ENCODE assay signal across 1 cellular context in the genomic region with DNA sequence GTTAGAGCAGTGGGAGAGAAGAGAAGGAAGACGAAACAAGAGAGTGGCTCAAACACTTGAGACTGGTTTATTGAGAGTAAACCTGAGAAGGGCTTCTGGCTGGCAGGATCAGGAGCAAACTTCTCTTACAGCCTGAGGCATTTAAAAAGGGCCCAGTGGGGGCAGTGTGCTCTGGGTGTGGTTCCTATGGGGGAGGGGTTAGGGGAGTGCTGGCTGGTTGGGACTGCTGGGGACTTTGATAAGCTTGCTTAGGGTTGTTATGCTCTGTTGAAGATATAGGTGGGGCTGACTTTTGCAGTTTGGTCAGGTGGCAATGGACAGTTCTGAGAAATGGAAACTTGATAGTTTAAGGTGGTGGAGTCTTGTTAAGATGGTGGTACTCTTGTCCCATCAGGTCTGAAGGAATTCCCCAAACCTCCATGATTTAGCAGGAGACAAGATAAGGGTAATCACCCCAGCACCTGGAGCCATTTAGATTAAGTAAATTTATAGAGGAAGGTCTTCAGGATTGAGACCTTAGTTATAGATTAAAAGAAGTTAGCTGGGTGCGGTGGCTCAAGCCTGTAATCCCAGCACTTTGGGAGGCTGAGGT.
TF ChIP-seq lines count a peak whose summit lies in the region.

No MANE protein-coding gene starts in this region.

TF ChIP-seq in K562, 482 proteins besides CTCF, POLR2A, EP300 and RAD21 (continued from another document and continues in another):
- TF ChIP-seq, protein P1, sequence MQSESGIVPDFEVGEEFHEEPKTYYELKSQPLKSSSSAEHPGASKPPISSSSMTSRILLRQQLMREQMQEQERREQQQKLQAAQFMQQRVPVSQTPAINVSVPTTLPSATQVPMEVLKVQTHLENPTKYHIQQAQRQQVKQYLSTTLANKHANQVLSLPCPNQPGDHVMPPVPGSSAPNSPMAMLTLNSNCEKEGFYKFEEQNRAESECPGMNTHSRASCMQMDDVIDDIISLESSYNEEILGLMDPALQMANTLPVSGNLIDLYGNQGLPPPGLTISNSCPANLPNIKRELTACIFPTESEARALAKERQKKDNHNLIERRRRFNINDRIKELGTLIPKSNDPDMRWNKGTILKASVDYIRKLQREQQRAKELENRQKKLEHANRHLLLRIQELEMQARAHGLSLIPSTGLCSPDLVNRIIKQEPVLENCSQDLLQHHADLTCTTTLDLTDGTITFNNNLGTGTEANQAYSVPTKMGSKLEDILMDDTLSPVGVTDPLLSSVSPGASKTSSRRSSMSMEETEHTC (IDR thresholded peaks at IDR 0.05) = no peak
- no peak for TF ChIP-seq ZFP36 (IDR thresholded peaks at IDR 0.05; ENCODE audit: low read depth, low read length, partially characterized antibody)
- no peak for TF ChIP-seq ZNF274 (IDR thresholded peaks at IDR 0.05; ENCODE audit: borderline replicate concordance, low read depth, low read length)
- TF ChIP-seq, protein P2, sequence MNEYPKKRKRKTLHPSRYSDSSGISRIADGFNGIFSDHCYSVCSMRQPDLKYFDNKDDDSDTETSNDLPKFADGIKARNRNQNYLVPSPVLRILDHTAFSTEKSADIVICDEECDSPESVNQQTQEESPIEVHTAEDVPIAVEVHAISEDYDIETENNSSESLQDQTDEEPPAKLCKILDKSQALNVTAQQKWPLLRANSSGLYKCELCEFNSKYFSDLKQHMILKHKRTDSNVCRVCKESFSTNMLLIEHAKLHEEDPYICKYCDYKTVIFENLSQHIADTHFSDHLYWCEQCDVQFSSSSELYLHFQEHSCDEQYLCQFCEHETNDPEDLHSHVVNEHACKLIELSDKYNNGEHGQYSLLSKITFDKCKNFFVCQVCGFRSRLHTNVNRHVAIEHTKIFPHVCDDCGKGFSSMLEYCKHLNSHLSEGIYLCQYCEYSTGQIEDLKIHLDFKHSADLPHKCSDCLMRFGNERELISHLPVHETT (CRISPR knock-in tag; conservative IDR thresholded peaks at IDR 0.05 in 1 of 2, IDR thresholded peaks at IDR 0.05 in 1 of 2) = no peak
- peak; percentile 77 for TF ChIP-seq TEAD4 (IDR thresholded peaks at IDR 0.05; ENCODE audit: low read length)
- TF ChIP-seq TEAD4 (CRISPR knock-in tag; IDR thresholded peaks at IDR 0.05; ENCODE audit: borderline replicate concordance) = no peak
- TF ChIP-seq HSF4 (CRISPR knock-in tag; IDR thresholded peaks at IDR 0.05; ENCODE audit: borderline replicate concordance) = peak; percentile 88
- TF ChIP-seq PTBP1 (IDR thresholded peaks at IDR 0.05; ENCODE audit: low read depth, low read length) = no peak
- TF ChIP-seq POLR2AphosphoS5 (IDR thresholded peaks at IDR 0.05; ENCODE audit: control insufficient read depth, insufficient read depth, low read depth, low read length) = peak; percentile 79
- no peak for TF ChIP-seq GTF2A2 (tag; IDR thresholded peaks at IDR 0.05)
- TF ChIP-seq TAL1 (IDR thresholded peaks at IDR 0.05) = peak; percentile 86
- no peak for TF ChIP-seq XRCC5 (IDR thresholded peaks at IDR 0.05; ENCODE audit: low read depth, low read length)
- TF ChIP-seq, protein P3, sequence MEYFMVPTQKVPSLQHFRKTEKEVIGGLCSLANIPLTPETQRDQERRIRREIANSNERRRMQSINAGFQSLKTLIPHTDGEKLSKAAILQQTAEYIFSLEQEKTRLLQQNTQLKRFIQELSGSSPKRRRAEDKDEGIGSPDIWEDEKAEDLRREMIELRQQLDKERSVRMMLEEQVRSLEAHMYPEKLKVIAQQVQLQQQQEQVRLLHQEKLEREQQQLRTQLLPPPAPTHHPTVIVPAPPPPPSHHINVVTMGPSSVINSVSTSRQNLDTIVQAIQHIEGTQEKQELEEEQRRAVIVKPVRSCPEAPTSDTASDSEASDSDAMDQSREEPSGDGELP (CRISPR knock-in tag; IDR thresholded peaks at IDR 0.05; ENCODE audit: borderline replicate concordance) = peak; percentile 21; the same call in 1 of the 2 replicates
- TF ChIP-seq SMC3 (conservative IDR thresholded peaks at IDR 0.05; ENCODE audit: insufficient read depth, low read depth, low read length) = peak; percentile 12; the same call in 1 of the 2 replicates
- TF ChIP-seq, protein P4, sequence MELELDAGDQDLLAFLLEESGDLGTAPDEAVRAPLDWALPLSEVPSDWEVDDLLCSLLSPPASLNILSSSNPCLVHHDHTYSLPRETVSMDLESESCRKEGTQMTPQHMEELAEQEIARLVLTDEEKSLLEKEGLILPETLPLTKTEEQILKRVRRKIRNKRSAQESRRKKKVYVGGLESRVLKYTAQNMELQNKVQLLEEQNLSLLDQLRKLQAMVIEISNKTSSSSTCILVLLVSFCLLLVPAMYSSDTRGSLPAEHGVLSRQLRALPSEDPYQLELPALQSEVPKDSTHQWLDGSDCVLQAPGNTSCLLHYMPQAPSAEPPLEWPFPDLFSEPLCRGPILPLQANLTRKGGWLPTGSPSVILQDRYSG (tag; conservative IDR thresholded peaks at IDR 0.05; ENCODE audit: low read depth) = no peak
- peak; percentile 46; the same call in 1 of the 2 replicates for TF ChIP-seq KLF1 (tag; IDR thresholded peaks at IDR 0.05)
- no peak for TF ChIP-seq NR2C1 (IDR thresholded peaks at IDR 0.05)
- TF ChIP-seq NR2C1 (tag; IDR thresholded peaks at IDR 0.05) = peak; percentile 23; the same call in 1 of the 2 replicates
- peak; percentile 80 for TF ChIP-seq CXXC5 (CRISPR knock-in tag; IDR thresholded peaks at IDR 0.05)
- TF ChIP-seq ZNF780A (CRISPR knock-in tag; IDR thresholded peaks at IDR 0.05) = no peak
- no peak for TF ChIP-seq ZNF551 (CRISPR knock-in tag; IDR thresholded peaks at IDR 0.05)
- no peak for TF ChIP-seq TCF7 (IDR thresholded peaks at IDR 0.05; ENCODE audit: borderline replicate concordance)
- no peak for TF ChIP-seq TOE1 (IDR thresholded peaks at IDR 0.05; ENCODE audit: borderline replicate concordance)
- TF ChIP-seq TOE1 (CRISPR knock-in tag; IDR thresholded peaks at IDR 0.05; ENCODE audit: borderline replicate concordance, low read depth) = no peak
- TF ChIP-seq, protein P5, sequence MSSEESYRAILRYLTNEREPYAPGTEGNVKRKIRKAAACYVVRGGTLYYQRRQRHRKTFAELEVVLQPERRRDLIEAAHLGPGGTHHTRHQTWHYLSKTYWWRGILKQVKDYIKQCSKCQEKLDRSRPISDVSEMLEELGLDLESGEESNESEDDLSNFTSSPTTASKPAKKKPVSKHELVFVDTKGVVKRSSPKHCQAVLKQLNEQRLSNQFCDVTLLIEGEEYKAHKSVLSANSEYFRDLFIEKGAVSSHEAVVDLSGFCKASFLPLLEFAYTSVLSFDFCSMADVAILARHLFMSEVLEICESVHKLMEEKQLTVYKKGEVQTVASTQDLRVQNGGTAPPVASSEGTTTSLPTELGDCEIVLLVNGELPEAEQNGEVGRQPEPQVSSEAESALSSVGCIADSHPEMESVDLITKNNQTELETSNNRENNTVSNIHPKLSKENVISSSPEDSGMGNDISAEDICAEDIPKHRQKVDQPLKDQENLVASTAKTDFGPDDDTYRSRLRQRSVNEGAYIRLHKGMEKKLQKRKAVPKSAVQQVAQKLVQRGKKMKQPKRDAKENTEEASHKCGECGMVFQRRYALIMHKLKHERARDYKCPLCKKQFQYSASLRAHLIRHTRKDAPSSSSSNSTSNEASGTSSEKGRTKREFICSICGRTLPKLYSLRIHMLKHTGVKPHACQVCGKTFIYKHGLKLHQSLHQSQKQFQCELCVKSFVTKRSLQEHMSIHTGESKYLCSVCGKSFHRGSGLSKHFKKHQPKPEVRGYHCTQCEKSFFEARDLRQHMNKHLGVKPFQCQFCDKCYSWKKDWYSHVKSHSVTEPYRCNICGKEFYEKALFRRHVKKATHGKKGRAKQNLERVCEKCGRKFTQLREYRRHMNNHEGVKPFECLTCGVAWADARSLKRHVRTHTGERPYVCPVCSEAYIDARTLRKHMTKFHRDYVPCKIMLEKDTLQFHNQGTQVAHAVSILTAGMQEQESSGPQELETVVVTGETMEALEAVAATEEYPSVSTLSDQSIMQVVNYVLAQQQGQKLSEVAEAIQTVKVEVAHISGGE (CRISPR knock-in tag; IDR thresholded peaks at IDR 0.05) = no peak
- TF ChIP-seq ZNF311 (CRISPR knock-in tag; IDR thresholded peaks at IDR 0.05) = peak; percentile 76
- TF ChIP-seq JUND (IDR thresholded peaks at IDR 0.05; ENCODE audit: borderline replicate concordance, low read depth, low read length) = 0 out of 2 replicates have a peak, but pooled peaks have one; percentile 21
- no peak for TF ChIP-seq JUND (tag; IDR thresholded peaks at IDR 0.05; ENCODE audit: borderline replicate concordance, low read depth, low read length)
- TF ChIP-seq ELF1 (tag; IDR thresholded peaks at IDR 0.05) = no peak
- TF ChIP-seq FOXM1 (IDR thresholded peaks at IDR 0.05; ENCODE audit: low read depth) = peak; percentile 66
- TF ChIP-seq FOXM1 (CRISPR knock-in tag; IDR thresholded peaks at IDR 0.05; ENCODE audit: low read depth) = no peak
- TF ChIP-seq CBX1 (IDR thresholded peaks at IDR 0.05; ENCODE audit: low read depth) = 0 out of 2 replicates have a peak, but pooled peaks have one; percentile 23
- no peak for TF ChIP-seq NUFIP1 (IDR thresholded peaks at IDR 0.05; ENCODE audit: partially characterized antibody)
- TF ChIP-seq SMARCA4 (IDR thresholded peaks at IDR 0.05) = no peak; the same call in 1 of the 2 replicates
- TF ChIP-seq, protein P6, sequence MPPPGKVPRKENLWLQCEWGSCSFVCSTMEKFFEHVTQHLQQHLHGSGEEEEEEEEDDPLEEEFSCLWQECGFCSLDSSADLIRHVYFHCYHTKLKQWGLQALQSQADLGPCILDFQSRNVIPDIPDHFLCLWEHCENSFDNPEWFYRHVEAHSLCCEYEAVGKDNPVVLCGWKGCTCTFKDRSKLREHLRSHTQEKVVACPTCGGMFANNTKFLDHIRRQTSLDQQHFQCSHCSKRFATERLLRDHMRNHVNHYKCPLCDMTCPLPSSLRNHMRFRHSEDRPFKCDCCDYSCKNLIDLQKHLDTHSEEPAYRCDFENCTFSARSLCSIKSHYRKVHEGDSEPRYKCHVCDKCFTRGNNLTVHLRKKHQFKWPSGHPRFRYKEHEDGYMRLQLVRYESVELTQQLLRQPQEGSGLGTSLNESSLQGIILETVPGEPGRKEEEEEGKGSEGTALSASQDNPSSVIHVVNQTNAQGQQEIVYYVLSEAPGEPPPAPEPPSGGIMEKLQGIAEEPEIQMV (tag; conservative IDR thresholded peaks at IDR 0.05; ENCODE audit: low read depth) = peak; percentile 41; the same call in 1 of the 2 replicates
- TF ChIP-seq, protein P7, sequence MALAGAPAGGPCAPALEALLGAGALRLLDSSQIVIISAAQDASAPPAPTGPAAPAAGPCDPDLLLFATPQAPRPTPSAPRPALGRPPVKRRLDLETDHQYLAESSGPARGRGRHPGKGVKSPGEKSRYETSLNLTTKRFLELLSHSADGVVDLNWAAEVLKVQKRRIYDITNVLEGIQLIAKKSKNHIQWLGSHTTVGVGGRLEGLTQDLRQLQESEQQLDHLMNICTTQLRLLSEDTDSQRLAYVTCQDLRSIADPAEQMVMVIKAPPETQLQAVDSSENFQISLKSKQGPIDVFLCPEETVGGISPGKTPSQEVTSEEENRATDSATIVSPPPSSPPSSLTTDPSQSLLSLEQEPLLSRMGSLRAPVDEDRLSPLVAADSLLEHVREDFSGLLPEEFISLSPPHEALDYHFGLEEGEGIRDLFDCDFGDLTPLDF (CRISPR knock-in tag; IDR thresholded peaks at IDR 0.05) = no peak
- TF ChIP-seq CBFA2T2 (conservative IDR thresholded peaks at IDR 0.05) = peak; percentile 94
- TF ChIP-seq STAT5A (IDR thresholded peaks at IDR 0.05; ENCODE audit: borderline replicate concordance, low read length) = peak; percentile 86
- TF ChIP-seq ZBTB1 (CRISPR knock-in tag; IDR thresholded peaks at IDR 0.05; ENCODE audit: borderline replicate concordance, low read depth) = no peak
- no peak for TF ChIP-seq ZNF41 (CRISPR knock-in tag; conservative IDR thresholded peaks at IDR 0.05)
- TF ChIP-seq, protein P8, sequence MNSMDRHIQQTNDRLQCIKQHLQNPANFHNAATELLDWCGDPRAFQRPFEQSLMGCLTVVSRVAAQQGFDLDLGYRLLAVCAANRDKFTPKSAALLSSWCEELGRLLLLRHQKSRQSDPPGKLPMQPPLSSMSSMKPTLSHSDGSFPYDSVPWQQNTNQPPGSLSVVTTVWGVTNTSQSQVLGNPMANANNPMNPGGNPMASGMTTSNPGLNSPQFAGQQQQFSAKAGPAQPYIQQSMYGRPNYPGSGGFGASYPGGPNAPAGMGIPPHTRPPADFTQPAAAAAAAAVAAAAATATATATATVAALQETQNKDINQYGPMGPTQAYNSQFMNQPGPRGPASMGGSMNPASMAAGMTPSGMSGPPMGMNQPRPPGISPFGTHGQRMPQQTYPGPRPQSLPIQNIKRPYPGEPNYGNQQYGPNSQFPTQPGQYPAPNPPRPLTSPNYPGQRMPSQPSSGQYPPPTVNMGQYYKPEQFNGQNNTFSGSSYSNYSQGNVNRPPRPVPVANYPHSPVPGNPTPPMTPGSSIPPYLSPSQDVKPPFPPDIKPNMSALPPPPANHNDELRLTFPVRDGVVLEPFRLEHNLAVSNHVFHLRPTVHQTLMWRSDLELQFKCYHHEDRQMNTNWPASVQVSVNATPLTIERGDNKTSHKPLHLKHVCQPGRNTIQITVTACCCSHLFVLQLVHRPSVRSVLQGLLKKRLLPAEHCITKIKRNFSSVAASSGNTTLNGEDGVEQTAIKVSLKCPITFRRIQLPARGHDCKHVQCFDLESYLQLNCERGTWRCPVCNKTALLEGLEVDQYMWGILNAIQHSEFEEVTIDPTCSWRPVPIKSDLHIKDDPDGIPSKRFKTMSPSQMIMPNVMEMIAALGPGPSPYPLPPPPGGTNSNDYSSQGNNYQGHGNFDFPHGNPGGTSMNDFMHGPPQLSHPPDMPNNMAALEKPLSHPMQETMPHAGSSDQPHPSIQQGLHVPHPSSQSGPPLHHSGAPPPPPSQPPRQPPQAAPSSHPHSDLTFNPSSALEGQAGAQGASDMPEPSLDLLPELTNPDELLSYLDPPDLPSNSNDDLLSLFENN (IDR thresholded peaks at IDR 0.05; ENCODE audit: low read depth in 2 of 2, low read length in 2 of 2) = no peak
- peak in 1 of 2 experiments; percentile 79; a peak in 2 of 3 replicates for TF ChIP-seq CBX3 (IDR thresholded peaks at IDR 0.05; ENCODE audit: borderline replicate concordance in 1 of 2, low read length in 2 of 2)
- no peak for TF ChIP-seq CSDE1 (IDR thresholded peaks at IDR 0.05)
- TF ChIP-seq MYBL2 (IDR thresholded peaks at IDR 0.05; ENCODE audit: low read depth) = 0 out of 2 replicates have a peak, but pooled peaks have one; percentile 35
- no peak for TF ChIP-seq MYBL2 (CRISPR knock-in tag; IDR thresholded peaks at IDR 0.05; ENCODE audit: borderline replicate concordance)
